In the genomic region with DNA sequence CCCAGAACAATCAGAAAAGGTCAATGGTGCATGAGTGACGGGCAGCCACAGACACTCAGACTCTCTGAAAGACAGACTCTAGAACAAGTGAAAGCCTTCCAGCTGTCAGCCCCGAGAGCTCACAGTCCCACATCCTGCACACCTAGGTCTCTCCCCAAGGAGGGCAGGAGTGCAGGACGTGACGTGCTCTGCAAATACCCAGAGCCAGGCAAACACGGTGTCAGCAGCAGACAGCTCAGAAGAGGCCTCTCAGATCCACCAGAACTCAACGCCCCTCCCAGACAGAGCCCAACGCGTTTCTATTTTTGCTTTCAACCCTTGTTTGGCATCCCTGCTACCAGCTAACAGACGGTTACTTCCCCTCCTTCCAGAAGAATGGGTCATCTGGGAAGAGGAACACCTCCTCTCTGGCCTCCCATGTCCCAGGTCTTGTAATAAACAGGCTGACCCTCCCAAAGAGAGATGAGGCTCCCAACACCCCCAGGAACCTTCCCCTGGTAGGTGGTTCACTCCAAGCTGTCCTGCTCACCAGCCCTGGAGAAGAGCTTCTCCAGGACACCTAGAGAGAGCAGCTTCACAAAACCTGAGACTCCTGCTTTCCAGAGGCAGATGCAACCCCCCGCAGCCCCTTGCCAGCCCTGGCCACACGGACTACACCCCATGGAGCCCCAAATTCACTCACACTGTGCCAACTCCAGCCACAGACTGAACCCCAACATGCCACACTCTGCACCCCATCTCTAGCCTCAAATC, we compare ENCODE assay signal across 9 cellular contexts. TPM values are rescaled to one million over a fixed set of nuclear protein-coding genes. Genes with fewer than 3 reads are reported as not detected.
A peak's percentile ranks its signal among the peaks of the same experiment; 100 is the strongest.
DNase-seq lines count a peak whose midpoint lies in the region; ATAC-seq and FAIRE-seq lines count a peak whose summit lies in the region.
"Had no signal": no experiment of that assay in that cellular context is flagged by ENCODE, and none has a peak within 500 bp of the region (broad histone marks: within the 10 kb centered on the region; RNA-seq: fewer than 3 reads in every experiment).

No MANE protein-coding gene starts in this region.

- no peak for FAIRE-seq in small intestine (lab: Jason Lieb, UNC)

- H3K27ac ChIP-seq in caudate nucleus (ENCODE audit: low read depth, low read length) (peak overlapping the region; percentile 73), rectal smooth muscle tissue (ENCODE audit: low read depth, low read length) (peak overlapping the region; percentile 87), small intestine (ENCODE audit: low read depth in 1 of 2, low read length in 1 of 2) (no peak overlapping the region)
- H3K27ac ChIP-seq: 22Rv1 had no signal

- peak; percentile 5 for DNase-seq in DMS153 (lab: John Stamatoyannopoulos, UW)
- DNase-seq in DMS153 treated with DMSO at 0.1 percent for 48 hours (lab: John Stamatoyannopoulos, UW; ENCODE audit: unreplicated experiment): no peak
- peak in 19 of 61 donors; percentile 9 to 83 (median 25) for DNase-seq in caudate nucleus (lab: John Stamatoyannopoulos, UW)
- DNase-seq in NCI-H1105 treated with DMSO at 0.1 percent for 48 hours (lab: John Stamatoyannopoulos, UW): no peak
- DNase-seq in DMS 273 (lab: John Stamatoyannopoulos, UW; ENCODE audit: unreplicated experiment): no peak
- no peak for DNase-seq in small intestine

- ATAC-seq in HG03342 (IDR thresholded peaks at IDR 0.05; ENCODE audit: unreplicated experiment): peak; percentile 62

- H3K27me3 ChIP-seq in rectal smooth muscle tissue (ENCODE audit: control insufficient read depth, insufficient read depth, low read length) (no peaks in the 10 kb centered on the region), small intestine (ENCODE audit: control insufficient read depth in 2 of 2, insufficient read depth in 2 of 2, low read length in 2 of 2) (no peaks in the 10 kb centered on the region)

- H3K9me3 ChIP-seq in small intestine (ENCODE audit: control insufficient read depth, low read depth): no peaks in the 10 kb centered on the region

- H3K36me3 ChIP-seq in rectal smooth muscle tissue (ENCODE audit: control insufficient read depth, insufficient read depth, low read length) (no peaks in the 10 kb centered on the region), small intestine (ENCODE audit: control insufficient read depth in 2 of 2, insufficient read depth in 2 of 2, low read length in 2 of 2) (no peaks in the 10 kb centered on the region)

- 41 to 74% (median 58%) methylated on average over 11 of the region's 11 CpGs for WGBS in small intestine, 3 donors

- H3K9ac ChIP-seq in rectal smooth muscle tissue (ENCODE audit: low read length): no peak overlapping the region

- H3K4me3 ChIP-seq in rectal smooth muscle tissue (ENCODE audit: low read length) (peak overlapping the region; percentile 9), small intestine (ENCODE audit: low read depth in 1 of 2, low read length in 2 of 2) (no peak overlapping the region)

- H3K4me1 ChIP-seq in rectal smooth muscle tissue (ENCODE audit: control insufficient read depth, insufficient read depth, low read length) (peaks cover 19% of the 10 kb centered on the region), small intestine (ENCODE audit: control insufficient read depth in 2 of 2, insufficient read depth in 1 of 2, low read depth in 1 of 2, low read length in 1 of 2) (peaks cover 0 to 2% of the 10 kb centered on the region in 2 donors)

RNA-seq across cellular contexts. Expression of a gene that starts 7.6 kb away (rescaled TPM):
- polyA plus RNA-seq in small intestine: 1 to 10 TPM in 1 of 3 donors, under 1 TPM in 2; 0.22 to 1.7 (median 0.27) TPM

Comparison
In these comparisons a context has a peak if more than half of its experiments do, and no peak if none do; other contexts are left out.
1. H3K27ac ChIP-seq: peak in caudate nucleus (single experiment) and rectal smooth muscle tissue (single experiment); none in small intestine (0 of 2).